17 cellular contexts compared by ENCODE assay signal in genomic region chr20:25030007-25030648, GRCh38. TPM values are rescaled to one million over a fixed set of nuclear protein-coding genes. Genes with fewer than 3 reads are reported as not detected.
DNase-seq lines count a peak whose midpoint lies in the region; FAIRE-seq and TF ChIP-seq lines count a peak whose summit lies in the region.
"Had no signal": no experiment of that assay in that cellular context is flagged by ENCODE, and none has a peak within 500 bp of the region (broad histone marks: within the 10 kb centered on the region; RNA-seq: fewer than 3 reads in every experiment).

No MANE protein-coding gene starts in this region.

- H3K4me1 ChIP-seq in CD4-positive, alpha-beta memory T cell (ENCODE audit: insufficient read depth, low read length), result no peaks in the 10 kb centered on the region
- peaks cover 43% of the 10 kb centered on the region for H3K4me1 ChIP-seq in stomach smooth muscle (ENCODE audit: control insufficient read depth, insufficient read depth, low read length)
- H3K4me1 ChIP-seq: A549 had no signal

- no peaks in the 10 kb centered on the region for H3K9me3 Mint-ChIP-seq in CD4-positive, alpha-beta memory T cell
- H3K9me3 Mint-ChIP-seq in immature natural killer cell, result no peaks in the 10 kb centered on the region
- H3K9me3 Mint-ChIP-seq: CD14-positive monocyte had no signal

- TF ChIP-seq CTCF in bronchial epithelial cell (IDR thresholded peaks at IDR 0.05; ENCODE audit: insufficient read depth, low read length, severe bottlenecking), result no peak

- H3K36me3 ChIP-seq in CD4-positive, alpha-beta memory T cell (ENCODE audit: insufficient read depth, low read length), result peaks cover 9% of the 10 kb centered on the region
- H3K36me3 ChIP-seq in bronchial epithelial cell (ENCODE audit: control insufficient read depth, insufficient read depth, low read length) (no peaks in the 10 kb centered on the region), stomach smooth muscle (ENCODE audit: control insufficient read depth in 2 of 2, insufficient read depth in 2 of 2, low read length in 2 of 2) (peaks cover 3 to 11% of the 10 kb centered on the region in 2 donors)
- H3K36me3 ChIP-seq: MG63 had no signal

- no peak overlapping the region for H3K4me3 Mint-ChIP-seq in CD4-positive, alpha-beta memory T cell
- H3K4me3 Mint-ChIP-seq in immature natural killer cell, result no peak overlapping the region
- H3K4me3 Mint-ChIP-seq: CD14-positive monocyte had no signal

- H3K9ac ChIP-seq in stomach smooth muscle (ENCODE audit: low read length in 2 of 2), result no peak overlapping the region

- DNase-seq in CD4-positive, alpha-beta memory T cell, result no peak
- DNase-seq in bronchial epithelial cell (ENCODE audit: low read depth), result no peak
- DNase-seq in immature natural killer cell, result no peak
- DNase-seq in activated CD8-positive, alpha-beta memory T cell treated with anti-CD3 and anti-CD28 coated beads for 24 hours, result no peak
- DNase-seq in COR-L47 (lab: John Stamatoyannopoulos, UW), result no peak
- DNase-seq in middle frontal gyrus (ENCODE audit: extremely low spot score, low spot score), result no peak
- DNase-seq: DMS79 treated with DMSO at 0.1 percent for 48 hours, MG63, NCI-H1092 treated with DMSO at 0.1 percent for 48 hours, NCI-H187, NCI-H446 treated with DMSO at 0.1 percent for 48 hours, NCI-H748 treated with DMSO at 0.1 percent for 48 hours had no signal

- H3K4me1 Mint-ChIP-seq in CD4-positive, alpha-beta memory T cell, result peaks cover 17 to 53% (median 27%) of the 10 kb centered on the region in 4 donors
- H3K4me1 Mint-ChIP-seq in immature natural killer cell, result peaks cover 19 to 70% of the 10 kb centered on the region in 2 donors

- peak overlapping the region in 4 of 7 donors; percentile 18 to 80 (median 37) for H3K27ac Mint-ChIP-seq in CD4-positive, alpha-beta memory T cell
- peak overlapping the region in 4 of 6 donors; percentile 5 to 61 (median 44) for H3K27ac Mint-ChIP-seq in immature natural killer cell

- CTCF ChIA-PET in CD4-positive, alpha-beta memory T cell (lab: Charles Lee; ENCODE audit: partially characterized antibody), result no interaction called here

- H3K27ac ChIP-seq in CD4-positive, alpha-beta memory T cell (ENCODE audit: low read depth, low read length), result no peak overlapping the region
- peak overlapping the region; percentile 11 for H3K27ac ChIP-seq in stomach smooth muscle (ENCODE audit: low read length)
- H3K27ac ChIP-seq: A549 had no signal

- H3K4me3 ChIP-seq in CD4-positive, alpha-beta memory T cell (ENCODE audit: low read length in 2 of 2), result no peak overlapping the region
- H3K4me3 ChIP-seq in bronchial epithelial cell (ENCODE audit: low read depth, low read length) (no peak overlapping the region), stomach smooth muscle (ENCODE audit: low read length in 2 of 2) (no peak overlapping the region)
- H3K4me3 ChIP-seq: A549, MG63 had no signal

- H3K27me3 Mint-ChIP-seq in CD4-positive, alpha-beta memory T cell, result no peaks in the 10 kb centered on the region
- H3K27me3 Mint-ChIP-seq in immature natural killer cell (ENCODE audit: low read depth in 3 of 3), result peaks cover 0 to 2% (median 0%) of the 10 kb centered on the region in 3 donors

- no peaks in the 10 kb centered on the region for H3K9me3 ChIP-seq in CD4-positive, alpha-beta memory T cell (ENCODE audit: control insufficient read depth in 1 of 2, low read length in 2 of 2)
- no peaks in the 10 kb centered on the region for H3K9me3 ChIP-seq in stomach smooth muscle (ENCODE audit: control insufficient read depth in 2 of 2, low read length in 2 of 2)
- H3K9me3 ChIP-seq: A549, MG63 had no signal

- H3K27me3 ChIP-seq in CD4-positive, alpha-beta memory T cell (ENCODE audit: insufficient read depth, low read length), result no peaks in the 10 kb centered on the region
- peaks cover 1% of the 10 kb centered on the region for H3K27me3 ChIP-seq in bronchial epithelial cell (ENCODE audit: control insufficient read depth, insufficient read depth, low read length)
- H3K27me3 ChIP-seq in stomach smooth muscle (ENCODE audit: control insufficient read depth in 1 of 2, insufficient read depth in 2 of 2, low read length in 2 of 2), result no peaks in the 10 kb centered on the region
- H3K27me3 ChIP-seq: MG63 had no signal

- H3K36me3 Mint-ChIP-seq in CD4-positive, alpha-beta memory T cell, result peaks cover 19 to 45% of the 10 kb centered on the region in 2 donors
- H3K36me3 Mint-ChIP-seq in immature natural killer cell, result peaks cover 0 to 19% (median 5%) of the 10 kb centered on the region in 3 donors

- POLR2A ChIA-PET in CD4-positive, alpha-beta memory T cell (lab: Charles Lee; ENCODE audit: partially characterized antibody), result interaction anchor here (1.1 kb wide), 1 partner anchor 28 kb away, joined by 4 read pairs; the partner anchor contains the start of gene ACSS1

- FAIRE-seq in bronchial epithelial cell (lab: Jason Lieb, UNC), result peak; percentile 75
- FAIRE-seq: G401.6, GM12891 had no signal

- intact Hi-C loops in CD4-positive, alpha-beta memory T cell (cut with micrococcal nuclease), result no loop called here

RNA-seq across cellular contexts. Expression of gene ACSS1, which starts 27.8 kb away (rescaled TPM):
- total RNA-seq in CD4-positive, alpha-beta memory T cell, result 10 to 100 TPM; 55.4 to 56.5 TPM
- polyA plus RNA-seq in CD4-positive, alpha-beta memory T cell, result 10 to 100 TPM; 44.6 to 47.2 TPM
- 0.64 and 1.8 TPM in 2 replicates for total RNA-seq in bronchial epithelial cell
- polyA plus RNA-seq in immature natural killer cell, result 10 to 100 TPM; 66.6 to 85.2 (median 83.7) TPM

RNA-seq across cellular contexts. Expression of gene APMAP, which starts 37.6 kb away (rescaled TPM):
- 10 to 100 TPM; 48.4 to 50.0 TPM for total RNA-seq in CD4-positive, alpha-beta memory T cell
- polyA plus RNA-seq in CD4-positive, alpha-beta memory T cell, result 100 to 1,000 TPM in 1 of 2 donors, 10 to 100 TPM in 1; 70.7 to 130 TPM
- total RNA-seq in bronchial epithelial cell, result 207 and 221 TPM in 2 replicates
- 1,000 to 10,000 TPM in 1 of 3 donors, 100 to 1,000 TPM in 2; 649 to 1,111 (median 667) TPM for polyA plus RNA-seq in immature natural killer cell

RNA-seq across cellular contexts. Expression of gene VSX1, which starts 51.8 kb away (rescaled TPM):
- not detected for total RNA-seq in CD4-positive, alpha-beta memory T cell
- polyA plus RNA-seq in CD4-positive, alpha-beta memory T cell, result not detected
- not detected in 2 replicates for total RNA-seq in bronchial epithelial cell
- not detected for polyA plus RNA-seq in immature natural killer cell
- polyA plus RNA-seq: CD14-positive monocyte had no signal

Comparison
In these comparisons a context has a peak if more than half of its experiments do, and no peak if none do; other contexts are left out.
1. RNA of gene ACSS1, which starts 27.8 kb away (total RNA-seq): 55.4 to 56.5 TPM in CD4-positive, alpha-beta memory T cell; 0.64 to 1.8 TPM in bronchial epithelial cell; every median in the first group is over 10 times any median in the second.